ENCODE assay signal across 19 cellular contexts in genomic region chr4:71287305-71287704, GRCh38. TPM values are rescaled to one million over a fixed set of nuclear protein-coding genes. Genes with fewer than 3 reads are reported as not detected.
DNase-seq lines count a peak whose midpoint lies in the region; ATAC-seq and TF ChIP-seq lines count a peak whose summit lies in the region.
"Had no signal": no experiment of that assay in that cellular context is flagged by ENCODE, and none has a peak within 500 bp of the region (broad histone marks: within the 10 kb centered on the region; RNA-seq: fewer than 3 reads in every experiment).

No MANE protein-coding gene starts in this region.

- H3K4me1 ChIP-seq in IMR-90 (ENCODE audit: control insufficient read depth, insufficient read depth, low read length) = peaks cover 8% of the 10 kb centered on the region
- H3K4me1 ChIP-seq in left lung = no peaks in the 10 kb centered on the region
- H3K4me1 ChIP-seq: BLaER1 had no signal

- H3K36me3 Mint-ChIP-seq in osteocyte (ENCODE audit: unreplicated experiment) = no peaks in the 10 kb centered on the region
- no peaks in the 10 kb centered on the region for H3K36me3 Mint-ChIP-seq in activated T-helper 2 cell treated with anti-CD3 and anti-CD28 coated beads, Interferon-gamma antibody, Interleukin-2, Interleukin-4, amounts not matched to agents 10 μg/mL and 5 μg/mL and 100 μg/mL, durations not matched to agents 14 hours and 24 hours and 36 hours (ENCODE audit: low read depth)

- no peak overlapping the region for H3K56ac ChIP-seq in IMR-90 (ENCODE audit: extremely low read depth, insufficient read depth, low read length)

- H3K79me1 ChIP-seq in IMR-90 (ENCODE audit: low read depth in 1 of 2, low read length in 2 of 2) = peaks cover 11 to 47% of the 10 kb centered on the region in 2 experiments

- no peak overlapping the region for H4K91ac ChIP-seq in IMR-90 (ENCODE audit: insufficient read depth, low read depth, low read length)

- TF ChIP-seq CTCF in IMR-90 (conservative IDR thresholded peaks at IDR 0.05; ENCODE audit: low read depth, low read length) (no peak), osteocyte (IDR thresholded peaks at IDR 0.05) (no peak), left lung (IDR thresholded peaks at IDR 0.05) (no peak)

- BruUV-seq in IMR-90 (replicated peaks; lab: Mats Ljungman, UMichigan) = no TSS peak

- H3K9me1 ChIP-seq in IMR-90 (ENCODE audit: insufficient read depth, low read length) = 0 out of 2 replicates have a peak, but pooled peaks cover 7% of the 10 kb centered on the region

- WGBS in IMR-90 (ENCODE audit: extremely low coverage in 2 of 2, insufficient read length in 1 of 2), 2 experiments = 100% methylated on average over 1 of the region's 2 CpGs; no CpG with 5 or more reads in 1 of the 2 experiments

- POLR2A ChIA-PET in IMR-90 (lab: Charles Lee; ENCODE audit: unreplicated experiment) = no interaction called here

- peaks cover 37% of the 10 kb centered on the region for H3K4me1 Mint-ChIP-seq in osteocyte (ENCODE audit: unreplicated experiment)
- H3K4me1 Mint-ChIP-seq in activated T-helper 2 cell treated with anti-CD3 and anti-CD28 coated beads, Interferon-gamma antibody, Interleukin-2, Interleukin-4, amounts not matched to agents 10 μg/mL and 5 μg/mL and 100 μg/mL, durations not matched to agents 14 hours and 24 hours and 36 hours (ENCODE audit: low read depth) = no peaks in the 10 kb centered on the region

- H3K27ac Mint-ChIP-seq in osteocyte (ENCODE audit: unreplicated experiment) = peak overlapping the region; percentile 50
- no peak overlapping the region for H3K27ac Mint-ChIP-seq in activated T-helper 2 cell treated with anti-CD3 and anti-CD28 coated beads, Interferon-gamma antibody, Interleukin-2, Interleukin-4, amounts not matched to agents 10 μg/mL and 5 μg/mL and 100 μg/mL, durations not matched to agents 14 hours and 24 hours and 36 hours
- H3K27ac Mint-ChIP-seq: H9 had no signal

- no peaks in the 10 kb centered on the region for H3K9me3 Mint-ChIP-seq in osteocyte (ENCODE audit: unreplicated experiment)
- H3K9me3 Mint-ChIP-seq in activated T-helper 2 cell treated with anti-CD3 and anti-CD28 coated beads, Interferon-gamma antibody, Interleukin-2, Interleukin-4, amounts not matched to agents 10 μg/mL and 5 μg/mL and 100 μg/mL, durations not matched to agents 14 hours and 24 hours and 36 hours = no peaks in the 10 kb centered on the region
- H3K9me3 Mint-ChIP-seq: H9 had no signal

- no peak overlapping the region for H3K27ac ChIP-seq in IMR-90 (ENCODE audit: insufficient read depth, low read length)
- H3K27ac ChIP-seq in left lung = no peak overlapping the region
- H3K27ac ChIP-seq: BLaER1 had no signal

- H3K4me3 ChIP-seq in IMR-90 (ENCODE audit: insufficient read depth, low read depth, low read length) = no peak overlapping the region
- H3K4me3 ChIP-seq in left lung = no peak overlapping the region
- H3K4me3 ChIP-seq: BLaER1, K562 had no signal

- no peak overlapping the region for H3K23ac ChIP-seq in IMR-90 (ENCODE audit: low read depth, low read length)

- no peak overlapping the region for H2BK20ac ChIP-seq in IMR-90 (ENCODE audit: low read depth, low read length)

- no peak overlapping the region; the same call in 1 of the 2 replicates for H3K18ac ChIP-seq in IMR-90 (ENCODE audit: low read depth, low read length)

- intact Hi-C loops in IMR-90 (cut with micrococcal nuclease) (no loop called here), left lung (cut with DNase I) (no loop called here)
- intact Hi-C loops in activated T-helper 2 cell treated with anti-CD3 and anti-CD28 coated beads, Interferon-gamma antibody, Interleukin-2, Interleukin-4, amounts not matched to agents 10 μg/mL and 5 μg/mL and 100 μg/mL, durations not matched to agents 14 hours and 24 hours and 36 hours (cut with micrococcal nuclease) = no loop called here

- no peak overlapping the region for H4K5ac ChIP-seq in IMR-90 (ENCODE audit: low read depth, low read length)

- CTCF ChIA-PET in IMR-90 (lab: Yijun Ruan, JAX) = no interaction called here

- H3K4me2 ChIP-seq in IMR-90 (ENCODE audit: low read depth, low read length) = no peak overlapping the region; the same call in 1 of the 2 replicates
- H3K4me2 ChIP-seq: BLaER1, SK-N-SH had no signal

- no peak overlapping the region for H3K9ac ChIP-seq in IMR-90 (ENCODE audit: low read depth, low read length)
- H3K9ac ChIP-seq: BLaER1, SK-N-SH had no signal

- H3K36me3 ChIP-seq in IMR-90 (ENCODE audit: control insufficient read depth, insufficient read depth, low read length) (peaks cover 2% of the 10 kb centered on the region; the same call in 1 of the 2 replicates), left lung (no peaks in the 10 kb centered on the region)
- H3K36me3 ChIP-seq: BLaER1 had no signal

- no peak overlapping the region for H2AK9ac ChIP-seq in IMR-90 (replicated peaks; ENCODE audit: low read depth, low read length, poor library complexity)

- peak overlapping the region; percentile 3 for H2BK5ac ChIP-seq in IMR-90 (ENCODE audit: low read depth, low read length, poor library complexity, severe bottlenecking)

- dilution Hi-C loops in IMR-90 (cut with HindIII; ENCODE audit: low sequenced_read_pairs, unreplicated experiment) = no loop called here

- 0 out of 2 replicates have a peak overlapping the region, but pooled peaks have one; percentile 49 for H3K14ac ChIP-seq in IMR-90 (replicated peaks; ENCODE audit: low read depth, low read length)

- H2AK5ac ChIP-seq in IMR-90 (ENCODE audit: low read depth, low read length) = no peak overlapping the region

- no peaks in the 10 kb centered on the region for H3K27me3 Mint-ChIP-seq in osteocyte (ENCODE audit: unreplicated experiment)
- H3K27me3 Mint-ChIP-seq in activated T-helper 2 cell treated with anti-CD3 and anti-CD28 coated beads, Interferon-gamma antibody, Interleukin-2, Interleukin-4, amounts not matched to agents 10 μg/mL and 5 μg/mL and 100 μg/mL, durations not matched to agents 14 hours and 24 hours and 36 hours (ENCODE audit: low read depth) = no peaks in the 10 kb centered on the region

- no peak overlapping the region for H2AFZ ChIP-seq in IMR-90 (replicated peaks; ENCODE audit: low read length, poor library complexity)

- no peak overlapping the region for H3K4ac ChIP-seq in IMR-90 (ENCODE audit: low read depth, low read length)

- ATAC-seq in IMR-90 (ENCODE audit: low read depth) (peak; percentile 29; the same call in 1 of the 2 replicates), HG02588 (IDR thresholded peaks at IDR 0.05; ENCODE audit: unreplicated experiment) (no peak), left lung (no peak)
- ATAC-seq: K562 had no signal

- H3K27me3 ChIP-seq in IMR-90 (ENCODE audit: control insufficient read depth, insufficient read depth, low read length) = no peaks in the 10 kb centered on the region
- H3K27me3 ChIP-seq in left lung = no peaks in the 10 kb centered on the region
- H3K27me3 ChIP-seq: BLaER1 had no signal

- no peak overlapping the region for H2BK120ac ChIP-seq in IMR-90 (ENCODE audit: low read depth, low read length)

- DNase-seq in COLO829 (ENCODE audit: low spot score) (peak; percentile 88), IMR-90 (peak; percentile 34), epidermal melanocyte (ENCODE audit: insufficient read length, low spot score) (peak; percentile 28), osteocyte (ENCODE audit: extremely low spot score, unreplicated experiment) (no peak), left lung (no peak)
- DNase-seq in activated T-helper 2 cell treated with anti-CD3 and anti-CD28 coated beads, Interferon-gamma antibody, Interleukin-2, Interleukin-4, amounts not matched to agents 10 μg/mL and 5 μg/mL and 100 μg/mL, durations not matched to agents 14 hours and 24 hours and 36 hours (ENCODE audit: low spot score) = no peak
- DNase-seq: DMS79, H9, MV-4-11, NCI-H187, NCI-H2227 treated with DMSO at 0.1 percent for 48 hours, NCI-H510A treated with DMSO at 0.1 percent for 48 hours, NCI-H774, SHP77, SK-N-SH had no signal

- H4K20me1 ChIP-seq in IMR-90 (ENCODE audit: insufficient read depth, low read length) = no peaks in the 10 kb centered on the region
- H4K20me1 ChIP-seq: BLaER1 had no signal

- H3K9me3 ChIP-seq in IMR-90 (ENCODE audit: control insufficient read depth, insufficient read depth, low read length) = no peaks in the 10 kb centered on the region
- no peaks in the 10 kb centered on the region for H3K9me3 ChIP-seq in left lung
- H3K9me3 ChIP-seq: BLaER1, SK-N-SH had no signal

- no peak for TF ChIP-seq RAD21 in IMR-90 (IDR thresholded peaks at IDR 0.05; ENCODE audit: low read length)

- no peak overlapping the region for H3K4me3 Mint-ChIP-seq in osteocyte (ENCODE audit: unreplicated experiment)
- no peak overlapping the region for H3K4me3 Mint-ChIP-seq in activated T-helper 2 cell treated with anti-CD3 and anti-CD28 coated beads, Interferon-gamma antibody, Interleukin-2, Interleukin-4, amounts not matched to agents 10 μg/mL and 5 μg/mL and 100 μg/mL, durations not matched to agents 14 hours and 24 hours and 36 hours (ENCODE audit: low read depth)
- H3K4me3 Mint-ChIP-seq: H9 had no signal

- no peak overlapping the region for H4K8ac ChIP-seq in IMR-90 (ENCODE audit: low read depth in 2 of 2, low read length in 2 of 2)

- TF ChIP-seq POLR2A in IMR-90 (IDR thresholded peaks at IDR 0.05; ENCODE audit: low read depth, low read length) = no peak

- no peak overlapping the region for H2BK15ac ChIP-seq in IMR-90 (ENCODE audit: low read depth, low read length)

- in situ Hi-C loops in IMR-90 (cut with MboI; ENCODE audit: low sequenced_read_pairs) = no loop called here

TF ChIP-seq in IMR-90, 13 proteins besides CTCF, POLR2A, EP300 and RAD21:
- TF ChIP-seq USF2 (IDR thresholded peaks at IDR 0.05; ENCODE audit: low read depth, low read length) (no peak), BHLHE40 (IDR thresholded peaks at IDR 0.05; ENCODE audit: low read depth, low read length) (no peak), NFE2L2 (IDR thresholded peaks at IDR 0.05; ENCODE audit: low read depth, low read length) (no peak), RCOR1 (IDR thresholded peaks at IDR 0.05; ENCODE audit: insufficient replicate concordance, low read length) (no peak)

RNA-seq across cellular contexts. Expression of gene SLC4A4, which starts 51.5 kb away (rescaled TPM):
- total RNA-seq in IMR-90 (2012; rRNA removed) (16.8 and 23.9 TPM in 2 replicates), osteocyte (31.5 and 37.7 TPM in 2 replicates), left lung (10 to 100 TPM; 17.0 to 17.2 TPM)
- 4.6 and 5.6 TPM in 2 replicates for polyA plus RNA-seq in IMR-90 (2012; rRNA removed)
- 1.3 and 1.7 TPM in 2 replicates for polyA plus RNA-seq in IMR-90 (2012; cell fraction: cytosol; rRNA removed)
- polyA plus RNA-seq in IMR-90 (2012; cell fraction: nucleus; rRNA removed; ENCODE audit: low replicate concordance) = 1.8 and 7.8 TPM in 2 replicates
- 0.32 and 0.43 TPM in 2 replicates for total RNA-seq in activated T-helper 2 cell treated with anti-CD3 and anti-CD28 coated beads, Interferon-gamma antibody, Interleukin-2, Interleukin-4, amounts not matched to agents 10 μg/mL and 5 μg/mL and 100 μg/mL, durations not matched to agents 14 hours and 24 hours and 36 hours
- total RNA-seq: OCI-LY7 had no signal
- polyA plus RNA-seq: SK-N-SH had no signal

Comparison
In these comparisons a context has a peak if more than half of its experiments do, and no peak if none do; other contexts are left out.
1. DNase-seq: peak in COLO829 (single experiment), IMR-90 (single experiment) and epidermal melanocyte (single experiment); none in osteocyte (single experiment), activated T-helper 2 cell treated with anti-CD3 and anti-CD28 coated beads, Interferon-gamma antibody, Interleukin-2, Interleukin-4, amounts not matched to agents 10 μg/mL and 5 μg/mL and 100 μg/mL, durations not matched to agents 14 hours and 24 hours and 36 hours (single experiment) and left lung (0 of 2).
2. RNA of gene SLC4A4, which starts 51.5 kb away (total RNA-seq): 31.5 to 37.7 TPM in osteocyte, 17.0 to 17.2 TPM in left lung and 16.8 to 23.9 TPM in IMR-90; 0.32 to 0.43 TPM in activated T-helper 2 cell treated with anti-CD3 and anti-CD28 coated beads, Interferon-gamma antibody, Interleukin-2, Interleukin-4, amounts not matched to agents 10 μg/mL and 5 μg/mL and 100 μg/mL, durations not matched to agents 14 hours and 24 hours and 36 hours; every median in the first group is over 10 times any median in the second.